Comparison of ENCODE assay signal across 1 cellular context in the genomic region with DNA sequence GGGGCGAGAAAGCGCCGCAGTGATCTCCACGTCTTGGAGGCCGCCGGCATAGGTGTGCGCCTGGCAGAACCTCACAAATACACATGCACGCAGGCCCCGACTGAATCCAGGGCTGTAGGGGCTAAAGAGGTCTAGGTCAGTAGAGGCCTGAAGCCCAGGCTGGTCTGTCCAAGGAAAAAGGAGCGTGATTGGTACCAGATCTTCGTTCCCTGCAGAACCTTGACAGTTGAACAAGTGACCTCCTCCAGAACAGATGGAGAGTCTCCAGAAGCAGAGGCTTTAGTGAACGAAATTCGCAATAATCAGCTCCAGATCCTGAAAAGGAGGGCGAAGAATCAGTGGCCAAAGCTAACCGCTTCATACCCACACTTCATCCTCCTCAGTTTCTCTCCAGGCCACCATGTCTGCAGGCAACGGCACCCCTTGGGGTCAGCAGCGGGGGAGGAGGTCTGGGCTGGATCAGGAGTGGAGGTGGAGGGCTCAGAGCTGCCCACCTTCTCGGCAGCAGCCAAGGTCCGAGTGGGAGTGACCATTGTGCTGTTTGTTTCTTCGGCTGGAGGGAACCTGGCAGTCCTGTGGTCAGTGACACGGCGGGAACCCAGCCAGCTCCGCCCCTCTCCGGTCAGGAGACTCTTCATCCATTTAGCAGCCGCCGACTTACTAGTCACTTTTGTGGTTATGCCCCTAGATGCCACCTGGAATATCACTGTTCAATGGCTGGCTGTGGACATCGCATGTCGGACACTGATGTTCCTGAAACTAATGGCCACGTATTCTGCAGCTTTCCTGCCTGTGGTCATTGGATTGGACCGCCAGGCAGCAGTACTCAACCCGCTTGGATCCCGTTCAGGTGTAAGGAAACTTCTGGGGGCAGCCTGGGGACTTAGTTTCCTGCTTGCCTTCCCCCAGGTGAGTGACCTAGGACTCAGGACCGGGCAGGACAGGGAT.
TF ChIP-seq lines count a peak whose summit lies in the region.

No MANE protein-coding gene starts in this region.

TF ChIP-seq in H1, 55 proteins besides CTCF, POLR2A, EP300 and RAD21:
- TF ChIP-seq TAF7 (optimal IDR thresholded peaks at IDR 0.05; ENCODE audit: borderline replicate concordance, low read depth, low read length) (no peak), HDAC2 (IDR thresholded peaks at IDR 0.05; ENCODE audit: borderline replicate concordance in 1 of 2, low read depth in 2 of 2, low read length in 2 of 2) (no peak), SRF (IDR thresholded peaks at IDR 0.05; ENCODE audit: low read depth, low read length) (no peak), PHF8 (conservative IDR thresholded peaks at IDR 0.05; ENCODE audit: low read depth, low read length) (no peak), SIN3A (conservative IDR thresholded peaks at IDR 0.05 in 1 of 2, IDR thresholded peaks at IDR 0.05 in 1 of 2; ENCODE audit: low read depth in 1 of 2, low read length in 2 of 2) (peak; percentile 1 to 10; a peak in 1 of 4 replicates), ASH2L (IDR thresholded peaks at IDR 0.05; ENCODE audit: low read length) (peak; percentile 35), KDM5A (IDR thresholded peaks at IDR 0.05; ENCODE audit: low read length) (0 out of 2 replicates have a peak, but pooled peaks have one; percentile 5), CEBPB (IDR thresholded peaks at IDR 0.05; ENCODE audit: low read depth, low read length) (no peak), BACH1 (IDR thresholded peaks at IDR 0.05; ENCODE audit: low read length) (no peak), SIRT6 (IDR thresholded peaks at IDR 0.05; ENCODE audit: low read length) (no peak), TAF1 (IDR thresholded peaks at IDR 0.05; ENCODE audit: low read depth, low read length) (peak; percentile 30; the same call in 1 of the 2 replicates), EGR1 (IDR thresholded peaks at IDR 0.05; ENCODE audit: borderline replicate concordance, low read depth, low read length) (no peak), POLR2AphosphoS5 (IDR thresholded peaks at IDR 0.05; ENCODE audit: low read depth, low read length) (no peak), BRCA1 (IDR thresholded peaks at IDR 0.05; ENCODE audit: low read depth, low read length) (no peak), NANOG (IDR thresholded peaks at IDR 0.05; ENCODE audit: insufficient read depth, low read depth, low read length, poor library complexity, severe bottlenecking) (no peak), ZNF274 (IDR thresholded peaks at IDR 0.05; ENCODE audit: borderline replicate concordance, extremely low read depth, low read length) (no peak), SUZ12 (IDR thresholded peaks at IDR 0.05; ENCODE audit: low read length) (no peak), TCF12 (IDR thresholded peaks at IDR 0.05; ENCODE audit: low read depth, low read length) (no peak), NRF1 (IDR thresholded peaks at IDR 0.05; ENCODE audit: low read depth, low read length) (no peak), TEAD4 (IDR thresholded peaks at IDR 0.05; ENCODE audit: low read depth, low read length) (no peak), MAFK (IDR thresholded peaks at IDR 0.05; ENCODE audit: low read depth, low read length) (no peak)
- TF ChIP-seq, protein P1, sequence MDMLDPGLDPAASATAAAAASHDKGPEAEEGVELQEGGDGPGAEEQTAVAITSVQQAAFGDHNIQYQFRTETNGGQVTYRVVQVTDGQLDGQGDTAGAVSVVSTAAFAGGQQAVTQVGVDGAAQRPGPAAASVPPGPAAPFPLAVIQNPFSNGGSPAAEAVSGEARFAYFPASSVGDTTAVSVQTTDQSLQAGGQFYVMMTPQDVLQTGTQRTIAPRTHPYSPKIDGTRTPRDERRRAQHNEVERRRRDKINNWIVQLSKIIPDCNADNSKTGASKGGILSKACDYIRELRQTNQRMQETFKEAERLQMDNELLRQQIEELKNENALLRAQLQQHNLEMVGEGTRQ (IDR thresholded peaks at IDR 0.05; ENCODE audit: low read length) = no peak
- TF ChIP-seq, protein P2, sequence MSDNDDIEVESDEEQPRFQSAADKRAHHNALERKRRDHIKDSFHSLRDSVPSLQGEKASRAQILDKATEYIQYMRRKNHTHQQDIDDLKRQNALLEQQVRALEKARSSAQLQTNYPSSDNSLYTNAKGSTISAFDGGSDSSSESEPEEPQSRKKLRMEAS (IDR thresholded peaks at IDR 0.05) = no peak; the same call in 1 of the 2 replicates
- TF ChIP-seq, protein P3, sequence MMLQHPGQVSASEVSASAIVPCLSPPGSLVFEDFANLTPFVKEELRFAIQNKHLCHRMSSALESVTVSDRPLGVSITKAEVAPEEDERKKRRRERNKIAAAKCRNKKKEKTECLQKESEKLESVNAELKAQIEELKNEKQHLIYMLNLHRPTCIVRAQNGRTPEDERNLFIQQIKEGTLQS (IDR thresholded peaks at IDR 0.05; ENCODE audit: insufficient read depth, low read depth, low read length) = no peak
- TF ChIP-seq, protein P4, sequence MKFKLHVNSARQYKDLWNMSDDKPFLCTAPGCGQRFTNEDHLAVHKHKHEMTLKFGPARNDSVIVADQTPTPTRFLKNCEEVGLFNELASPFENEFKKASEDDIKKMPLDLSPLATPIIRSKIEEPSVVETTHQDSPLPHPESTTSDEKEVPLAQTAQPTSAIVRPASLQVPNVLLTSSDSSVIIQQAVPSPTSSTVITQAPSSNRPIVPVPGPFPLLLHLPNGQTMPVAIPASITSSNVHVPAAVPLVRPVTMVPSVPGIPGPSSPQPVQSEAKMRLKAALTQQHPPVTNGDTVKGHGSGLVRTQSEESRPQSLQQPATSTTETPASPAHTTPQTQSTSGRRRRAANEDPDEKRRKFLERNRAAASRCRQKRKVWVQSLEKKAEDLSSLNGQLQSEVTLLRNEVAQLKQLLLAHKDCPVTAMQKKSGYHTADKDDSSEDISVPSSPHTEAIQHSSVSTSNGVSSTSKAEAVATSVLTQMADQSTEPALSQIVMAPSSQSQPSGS (IDR thresholded peaks at IDR 0.05; ENCODE audit: low read length) = no peak
